24 cellular contexts compared by ENCODE assay signal in genomic region chr18:38290229-38290628, GRCh38.
A peak's percentile ranks its signal among the peaks of the same experiment; 100 is the strongest.
DNase-seq lines count a peak whose midpoint lies in the region; ATAC-seq, FAIRE-seq and TF ChIP-seq lines count a peak whose summit lies in the region.
"Had no signal": no experiment of that assay in that cellular context is flagged by ENCODE, and none has a peak within 500 bp of the region (broad histone marks: within the 10 kb centered on the region; RNA-seq: fewer than 3 reads in every experiment).

No MANE protein-coding gene starts in this region.

- no peak overlapping the region for H3K27ac Mint-ChIP-seq in GM23338
- H3K27ac Mint-ChIP-seq in chondrocyte (ENCODE audit: unreplicated experiment) = no peak overlapping the region
- H3K27ac Mint-ChIP-seq in activated T-helper 2 cell treated with anti-CD3 and anti-CD28 coated beads, Interferon-gamma antibody, Interleukin-2, Interleukin-4, amounts not matched to agents 10 μg/mL and 5 μg/mL and 100 μg/mL, durations not matched to agents 14 hours and 24 hours and 36 hours = no peak overlapping the region
- H3K27ac Mint-ChIP-seq: CD14-positive monocyte; CD4-positive, alpha-beta memory T cell; CD4-positive, CD25-positive, alpha-beta regulatory T cell; CD8-positive, alpha-beta memory T cell had no signal

- TF ChIP-seq POLR2A in ovary (IDR thresholded peaks at IDR 0.05) = no peak

- ATAC-seq in GM23338 (no peak), foreskin keratinocyte (peak; percentile 63), omental fat pad (ENCODE audit: low FRiP score) (peak; percentile 41), HG02938 (IDR thresholded peaks at IDR 0.05; ENCODE audit: unreplicated experiment) (no peak)

- intact Hi-C loops in ovary (cut with DNase I) = no loop called here
- intact Hi-C loops in activated T-helper 2 cell treated with anti-CD3 and anti-CD28 coated beads, Interferon-gamma antibody, Interleukin-2, Interleukin-4, amounts not matched to agents 10 μg/mL and 5 μg/mL and 100 μg/mL, durations not matched to agents 14 hours and 24 hours and 36 hours (cut with micrococcal nuclease) = no loop called here

- H3K4me1 Mint-ChIP-seq in GM23338 (no peaks in the 10 kb centered on the region), chondrocyte (ENCODE audit: low read depth) (no peaks in the 10 kb centered on the region)
- no peaks in the 10 kb centered on the region for H3K4me1 Mint-ChIP-seq in activated T-helper 2 cell treated with anti-CD3 and anti-CD28 coated beads, Interferon-gamma antibody, Interleukin-2, Interleukin-4, amounts not matched to agents 10 μg/mL and 5 μg/mL and 100 μg/mL, durations not matched to agents 14 hours and 24 hours and 36 hours (ENCODE audit: low read depth)
- H3K4me1 Mint-ChIP-seq: CD14-positive monocyte; CD4-positive, alpha-beta memory T cell; CD4-positive, CD25-positive, alpha-beta regulatory T cell; CD8-positive, alpha-beta memory T cell had no signal

- no peak for FAIRE-seq in bronchial epithelial cell (lab: Jason Lieb, UNC)
- FAIRE-seq: A204.1, G401.6, GM12891, GM18507 had no signal

- TF ChIP-seq CTCF in GM23338 (conservative IDR thresholded peaks at IDR 0.05; ENCODE audit: low read depth in 2 of 2) (no peak), bronchial epithelial cell (IDR thresholded peaks at IDR 0.05; ENCODE audit: insufficient read depth, low read length, severe bottlenecking) (no peak), foreskin keratinocyte (conservative IDR thresholded peaks at IDR 0.05) (no peak), omental fat pad (IDR thresholded peaks at IDR 0.05) (no peak), ovary (IDR thresholded peaks at IDR 0.05) (no peak), chondrocyte (IDR thresholded peaks at IDR 0.05) (no peak)

- H2AFZ ChIP-seq in GM23338 = peak overlapping the region; percentile 15; the same call in 1 of the 2 replicates

- no peaks in the 10 kb centered on the region for H3K9me3 ChIP-seq in ovary
- H3K9me3 ChIP-seq: BE2C, BLaER1 had no signal

- TF ChIP-seq EP300 in ovary (IDR thresholded peaks at IDR 0.05) = no peak

- H3K9me3 Mint-ChIP-seq in GM23338 = no peaks in the 10 kb centered on the region
- H3K9me3 Mint-ChIP-seq in chondrocyte (ENCODE audit: low read depth) = peaks cover 3% of the 10 kb centered on the region
- no peaks in the 10 kb centered on the region for H3K9me3 Mint-ChIP-seq in activated T-helper 2 cell treated with anti-CD3 and anti-CD28 coated beads, Interferon-gamma antibody, Interleukin-2, Interleukin-4, amounts not matched to agents 10 μg/mL and 5 μg/mL and 100 μg/mL, durations not matched to agents 14 hours and 24 hours and 36 hours

- no peak overlapping the region for H3K4me3 Mint-ChIP-seq in GM23338
- H3K4me3 Mint-ChIP-seq in chondrocyte (ENCODE audit: unreplicated experiment) = no peak overlapping the region
- no peak overlapping the region for H3K4me3 Mint-ChIP-seq in activated T-helper 2 cell treated with anti-CD3 and anti-CD28 coated beads, Interferon-gamma antibody, Interleukin-2, Interleukin-4, amounts not matched to agents 10 μg/mL and 5 μg/mL and 100 μg/mL, durations not matched to agents 14 hours and 24 hours and 36 hours (ENCODE audit: low read depth)
- H3K4me3 Mint-ChIP-seq: CD14-positive monocyte; CD4-positive, alpha-beta memory T cell; CD4-positive, CD25-positive, alpha-beta regulatory T cell; CD8-positive, alpha-beta memory T cell had no signal

- H3K4me3 ChIP-seq in GM23338 (no peak overlapping the region), bronchial epithelial cell (ENCODE audit: low read depth, low read length) (no peak overlapping the region), ovary (no peak overlapping the region)
- H3K4me3 ChIP-seq: BLaER1 had no signal

- no peaks in the 10 kb centered on the region for H3K27me3 ChIP-seq in GM23338 (ENCODE audit: insufficient read depth)
- H3K27me3 ChIP-seq in bronchial epithelial cell (ENCODE audit: control insufficient read depth, insufficient read depth, low read length) = no peaks in the 10 kb centered on the region
- H3K27me3 ChIP-seq in foreskin keratinocyte = no peaks in the 10 kb centered on the region
- no peaks in the 10 kb centered on the region for H3K27me3 ChIP-seq in ovary
- H3K27me3 ChIP-seq: BE2C, BLaER1 had no signal

- H4K20me1 ChIP-seq in GM23338 (replicated peaks; ENCODE audit: insufficient read depth) = no peaks in the 10 kb centered on the region; the same call in 1 of the 2 replicates
- H4K20me1 ChIP-seq: BLaER1 had no signal

- H3K4me2 ChIP-seq in GM23338 = no peak overlapping the region
- H3K4me2 ChIP-seq: BLaER1 had no signal

- H3K4me1 ChIP-seq in GM23338 (ENCODE audit: insufficient read depth) (no peaks in the 10 kb centered on the region), foreskin keratinocyte (no peaks in the 10 kb centered on the region), ovary (ENCODE audit: insufficient read depth) (no peaks in the 10 kb centered on the region)
- H3K4me1 ChIP-seq: BE2C, BLaER1 had no signal

- H3K27ac ChIP-seq in GM23338 (ENCODE audit: low read depth) (no peak overlapping the region), foreskin keratinocyte (no peak overlapping the region), ovary (no peak overlapping the region)
- H3K27ac ChIP-seq: BLaER1 had no signal

- no peaks in the 10 kb centered on the region for H3K79me2 ChIP-seq in GM23338 (replicated peaks; ENCODE audit: insufficient read depth)

- DNase-seq in GM23338 (ENCODE audit: low spot score) (no peak), bronchial epithelial cell (ENCODE audit: low read depth) (peak; percentile 51), foreskin keratinocyte (peak; percentile 9 to 38), omental fat pad (ENCODE audit: low spot score) (no peak), ovary (no peak), chondrocyte (ENCODE audit: low spot score) (no peak)
- no peak for DNase-seq in activated T-helper 2 cell treated with anti-CD3 and anti-CD28 coated beads, Interferon-gamma antibody, Interleukin-2, Interleukin-4, amounts not matched to agents 10 μg/mL and 5 μg/mL and 100 μg/mL, durations not matched to agents 14 hours and 24 hours and 36 hours (ENCODE audit: low spot score)
- DNase-seq: 8988T; ACHN; BE2C; C1 segment of cervical spinal cord; CD4-positive, alpha-beta memory T cell; CD4-positive, CD25-positive, alpha-beta regulatory T cell; CD8-positive, alpha-beta memory T cell; COR-L47; DMS79 treated with DMSO at 0.1 percent for 48 hours; GF-D8 had no signal

- H3K36me3 ChIP-seq in GM23338 (ENCODE audit: insufficient read depth) = no peaks in the 10 kb centered on the region
- H3K36me3 ChIP-seq in bronchial epithelial cell (ENCODE audit: control insufficient read depth, insufficient read depth, low read length) = no peaks in the 10 kb centered on the region
- no peaks in the 10 kb centered on the region for H3K36me3 ChIP-seq in ovary
- H3K36me3 ChIP-seq: BE2C, BLaER1 had no signal

- WGBS in ovary, 3 donors = 72 to 91% (median 75%) methylated on average over 1 of the region's 1 CpG

- H3K36me3 Mint-ChIP-seq in GM23338 (ENCODE audit: low read depth) (no peaks in the 10 kb centered on the region), chondrocyte (ENCODE audit: low read depth) (no peaks in the 10 kb centered on the region)
- H3K36me3 Mint-ChIP-seq in activated T-helper 2 cell treated with anti-CD3 and anti-CD28 coated beads, Interferon-gamma antibody, Interleukin-2, Interleukin-4, amounts not matched to agents 10 μg/mL and 5 μg/mL and 100 μg/mL, durations not matched to agents 14 hours and 24 hours and 36 hours (ENCODE audit: low read depth) = no peaks in the 10 kb centered on the region
- H3K36me3 Mint-ChIP-seq: CD14-positive monocyte; CD4-positive, alpha-beta memory T cell; CD4-positive, CD25-positive, alpha-beta regulatory T cell; CD8-positive, alpha-beta memory T cell had no signal

- no peaks in the 10 kb centered on the region for H3F3A ChIP-seq in GM23338 (replicated peaks; ENCODE audit: low read depth)

- H3K9me2 ChIP-seq in GM23338 (ENCODE audit: insufficient read depth) = peaks cover 4% of the 10 kb centered on the region; the same call in 1 of the 2 replicates

- no peaks in the 10 kb centered on the region for H3K27me3 Mint-ChIP-seq in GM23338 (ENCODE audit: insufficient read depth, low read depth, poor library complexity)
- peaks cover 3% of the 10 kb centered on the region for H3K27me3 Mint-ChIP-seq in chondrocyte (ENCODE audit: low read depth)
- no peaks in the 10 kb centered on the region for H3K27me3 Mint-ChIP-seq in activated T-helper 2 cell treated with anti-CD3 and anti-CD28 coated beads, Interferon-gamma antibody, Interleukin-2, Interleukin-4, amounts not matched to agents 10 μg/mL and 5 μg/mL and 100 μg/mL, durations not matched to agents 14 hours and 24 hours and 36 hours (ENCODE audit: low read depth)
- H3K27me3 Mint-ChIP-seq: CD4-positive, alpha-beta memory T cell; CD4-positive, CD25-positive, alpha-beta regulatory T cell; CD8-positive, alpha-beta memory T cell had no signal

Comparison
In these comparisons a context has a peak if more than half of its experiments do, and no peak if none do; other contexts are left out.
1. ATAC-seq: peak in foreskin keratinocyte (single experiment) and omental fat pad (single experiment); none in GM23338 (single experiment) and HG02938 (single experiment).
2. DNase-seq: peak in bronchial epithelial cell (single experiment) and foreskin keratinocyte (2 of 2); none in GM23338 (single experiment), omental fat pad (single experiment), ovary (0 of 5), chondrocyte (single experiment) and activated T-helper 2 cell treated with anti-CD3 and anti-CD28 coated beads, Interferon-gamma antibody, Interleukin-2, Interleukin-4, amounts not matched to agents 10 μg/mL and 5 μg/mL and 100 μg/mL, durations not matched to agents 14 hours and 24 hours and 36 hours (single experiment).